1 cellular context compared by ENCODE assay signal in genomic region chr3:120908030-120908802, GRCh38.
TF ChIP-seq lines count a peak whose summit lies in the region.

Gene STXBP5L, plus strand, starts transcription at chr3:120908205. Its CDS starts 1,374 bp downstream, at chr3:120909579.

TF ChIP-seq in K562, 482 proteins besides CTCF, POLR2A, EP300 and RAD21 (continued from another document):
- TF ChIP-seq HMBOX1 (IDR thresholded peaks at IDR 0.05) (no peak), OTX1 (CRISPR knock-in tag; IDR thresholded peaks at IDR 0.05) (no peak), BRF2 (IDR thresholded peaks at IDR 0.05; ENCODE audit: borderline replicate concordance, insufficient read depth, insufficient read length) (no peak), ZFP30 (CRISPR knock-in tag; IDR thresholded peaks at IDR 0.05; ENCODE audit: borderline replicate concordance) (no peak), ZFPM2 (CRISPR knock-in tag; IDR thresholded peaks at IDR 0.05) (no peak), TEAD2 (tag; IDR thresholded peaks at IDR 0.05) (no peak), UBTF (IDR thresholded peaks at IDR 0.05; ENCODE audit: borderline replicate concordance in 1 of 2, low read depth in 2 of 2, low read length in 2 of 2) (no peak), ZNF609 (CRISPR knock-in tag; IDR thresholded peaks at IDR 0.05; ENCODE audit: borderline replicate concordance) (no peak), MLLT1 (IDR thresholded peaks at IDR 0.05) (no peak), PKNOX1 (IDR thresholded peaks at IDR 0.05) (0 out of 2 replicates have a peak, but pooled peaks have one; percentile 5), MAZ (CRISPR knock-in tag; conservative IDR thresholded peaks at IDR 0.05 in 1 of 2, IDR thresholded peaks at IDR 0.05 in 1 of 2) (peak in 1 of 2 experiments; percentile 70; a peak in 2 of 4 replicates), ZNF3 (CRISPR knock-in tag; IDR thresholded peaks at IDR 0.05) (no peak), ZNF449 (CRISPR knock-in tag; IDR thresholded peaks at IDR 0.05) (no peak), BCOR (IDR thresholded peaks at IDR 0.05) (no peak), KLF16 (IDR thresholded peaks at IDR 0.05) (no peak), KDM4B (IDR thresholded peaks at IDR 0.05; ENCODE audit: borderline replicate concordance in 2 of 2, low read depth in 1 of 2) (no peak), ZHX1 (conservative IDR thresholded peaks at IDR 0.05; ENCODE audit: low read length) (no peak), ASH1L (IDR thresholded peaks at IDR 0.05; ENCODE audit: borderline replicate concordance, low read depth, partially characterized antibody) (no peak), RB1 (IDR thresholded peaks at IDR 0.05; ENCODE audit: low read depth) (peak; percentile 9; the same call in 1 of the 2 replicates)
